Comparison of ENCODE assay signal across 13 cellular contexts in the genomic region with DNA sequence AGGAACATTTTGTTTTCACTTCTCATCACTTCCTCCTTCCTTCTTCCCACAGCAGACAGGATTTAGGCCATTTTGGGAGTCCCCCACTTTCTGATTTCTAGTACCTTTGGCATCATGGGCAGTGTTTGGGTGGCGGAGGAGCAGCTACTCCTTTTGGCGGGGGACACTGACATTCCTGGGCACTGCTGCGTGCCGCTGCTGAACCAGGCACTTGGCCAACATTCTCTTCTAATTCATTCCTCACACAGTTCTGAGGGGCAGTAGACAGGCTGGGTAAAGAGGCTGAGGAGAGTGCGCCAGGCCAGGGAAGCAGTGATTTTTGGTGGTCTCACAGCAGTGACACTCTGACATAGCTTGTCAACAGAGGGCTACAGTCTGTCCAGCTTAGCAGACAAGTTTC.
DNase-seq lines count a peak whose midpoint lies in the region; ATAC-seq and TF ChIP-seq lines count a peak whose summit lies in the region.
"Had no signal": no experiment of that assay in that cellular context is flagged by ENCODE, and none has a peak within 500 bp of the region (broad histone marks: within the 10 kb centered on the region; RNA-seq: fewer than 3 reads in every experiment).

No MANE protein-coding gene starts in this region.

- DNase-seq in AG08395 (ENCODE audit: low spot score) (peak; percentile 39), left ventricle myocardium superior (peak; percentile 72), posterior cingulate gyrus (peak in 6 of 10 donors; percentile 17 to 91 (median 66)), T-helper 2 cell (no peak)
- no peak for DNase-seq in activated CD8-positive, alpha-beta memory T cell treated with anti-CD3 and anti-CD28 coated beads, Interleukin-2, amount 50 U/mL, for 48 hours
- no peak for DNase-seq in stimulated activated CD4-positive, alpha-beta T cell treated with anti-CD3 and anti-CD28 coated beads, Interleukin-15, amount 100 ng/mL, for 24 hours
- DNase-seq: activated CD8-positive, alpha-beta T cell treated with anti-CD3 and anti-CD28 coated beads, Interleukin-2, amount 10 ng/mL, durations not matched to agents 7 days and 5 days; activated naive CD4-positive, alpha-beta T cell treated with Interleukin-2 at 50 U/mL for 16 hours; NCI-H1436 treated with DMSO at 0.1 percent for 48 hours; NCI-H524 treated with DMSO at 0.1 percent for 48 hours; uterus had no signal

- intact Hi-C loops in left ventricle myocardium superior (cut with micrococcal nuclease) (no loop called here), posterior cingulate gyrus (cut with DNase I) (no loop called here)

- peak overlapping the region; percentile 18 to 89 (median 50) for H3K27ac Mint-ChIP-seq in brain
- H3K27ac Mint-ChIP-seq: activated CD8-positive, alpha-beta T cell treated with anti-CD3 and anti-CD28 coated beads, Interleukin-2, amount 10 ng/mL, durations not matched to agents 7 days and 5 days had no signal

- peaks cover 54% of the 10 kb centered on the region for H3K4me1 Mint-ChIP-seq in brain

- TF ChIP-seq CTCF in brain (conservative IDR thresholded peaks at IDR 0.05) = no peak

- peaks cover 29% of the 10 kb centered on the region for H3K36me3 Mint-ChIP-seq in brain

- ATAC-seq in left ventricle myocardium superior (peak; percentile 94), GM21528 (IDR thresholded peaks at IDR 0.05; ENCODE audit: low FRiP score, unreplicated experiment) (no peak)
- ATAC-seq: activated CD8-positive, alpha-beta T cell treated with anti-CD3 and anti-CD28 coated beads, Interleukin-2, amount 10 ng/mL, durations not matched to agents 7 days and 5 days had no signal

- peak overlapping the region in 4 of 5 experiments; percentile 26 to 56 (median 36) for H3K4me3 Mint-ChIP-seq in brain
- H3K4me3 Mint-ChIP-seq: activated CD8-positive, alpha-beta T cell treated with anti-CD3 and anti-CD28 coated beads, Interleukin-2, amount 10 ng/mL, durations not matched to agents 7 days and 5 days had no signal

- no peaks in the 10 kb centered on the region for H3K9me3 Mint-ChIP-seq in brain

- no peaks in the 10 kb centered on the region for H3K27me3 Mint-ChIP-seq in brain

Comparison
In these comparisons a context has a peak if more than half of its experiments do, and no peak if none do; other contexts are left out.
1. DNase-seq: peak in AG08395 (single experiment), left ventricle myocardium superior (single experiment) and posterior cingulate gyrus (6 of 10); none in T-helper 2 cell (0 of 5), activated CD8-positive, alpha-beta memory T cell treated with anti-CD3 and anti-CD28 coated beads, Interleukin-2, amount 50 U/mL, for 48 hours (single experiment) and stimulated activated CD4-positive, alpha-beta T cell treated with anti-CD3 and anti-CD28 coated beads, Interleukin-15, amount 100 ng/mL, for 24 hours (single experiment).